In the genomic region with DNA sequence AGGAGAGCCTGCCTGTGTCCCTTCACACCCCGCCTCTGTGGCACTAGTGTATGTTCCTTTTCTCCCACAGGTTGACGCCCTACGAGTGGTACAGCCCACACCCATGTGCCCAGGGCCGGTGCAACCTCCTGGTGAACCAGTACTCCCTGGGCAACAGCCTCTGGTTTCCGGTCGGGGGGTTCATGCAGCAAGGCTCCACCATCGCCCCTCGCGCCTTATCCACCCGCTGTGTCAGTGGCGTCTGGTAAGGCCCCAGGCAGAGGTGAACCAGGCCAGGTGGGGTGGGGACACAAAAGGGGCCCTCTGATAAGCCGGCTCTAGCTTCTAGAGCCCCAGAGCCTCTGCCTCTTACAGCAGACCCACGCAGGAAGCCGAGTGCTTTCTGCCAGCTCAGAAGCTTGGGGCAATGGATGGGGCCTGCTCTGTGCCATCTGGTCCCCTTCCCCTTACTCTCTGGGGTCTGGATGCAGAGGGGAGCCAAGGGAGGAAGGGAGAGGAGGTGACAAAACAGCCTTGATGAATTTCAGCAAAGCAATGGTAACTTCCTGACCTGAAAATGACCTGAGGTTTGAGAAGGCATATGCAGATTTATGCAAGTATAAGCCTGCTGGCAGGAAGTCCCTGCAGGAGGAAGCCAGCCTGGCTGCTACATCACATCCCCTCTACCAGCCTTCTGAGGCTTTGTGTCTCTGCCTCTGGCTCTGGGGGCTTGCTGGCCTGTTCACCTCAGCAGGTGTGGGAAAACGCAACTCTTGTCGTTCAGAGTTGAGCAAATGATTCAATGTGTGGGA, we compare ENCODE assay signal across 11 cellular contexts.
DNase-seq lines count a peak whose midpoint lies in the region; ATAC-seq and TF ChIP-seq lines count a peak whose summit lies in the region.
"Had no signal": no experiment of that assay in that cellular context is flagged by ENCODE, and none has a peak within 500 bp of the region (broad histone marks: within the 10 kb centered on the region; RNA-seq: fewer than 3 reads in every experiment).

No MANE protein-coding gene starts in this region.

- H3K4me3 Mint-ChIP-seq in activated CD4-positive, alpha-beta T cell treated with anti-CD3 and anti-CD28 coated beads, Interleukin-2, amount 10 ng/mL, durations not matched to agents 24 days and 14 days, result no peak overlapping the region
- H3K4me3 Mint-ChIP-seq in mesothelial cell of epicardium, result no peak overlapping the region
- H3K4me3 Mint-ChIP-seq in CD14-positive monocyte, result no peak overlapping the region

- no peak overlapping the region for H3K4me3 ChIP-seq in Karpas-422 (ENCODE audit: low read length)
- H3K4me3 ChIP-seq in esophagus squamous epithelium, result no peak overlapping the region
- H3K4me3 ChIP-seq: pancreas had no signal

- DNase-seq in activated CD4-positive, alpha-beta T cell treated with anti-CD3 and anti-CD28 coated beads, Interleukin-2, amount 10 ng/mL, durations not matched to agents 24 days and 14 days, result peak; percentile 69
- DNase-seq in activated CD4-positive, alpha-beta T cell treated with anti-CD3 and anti-CD28 coated beads, Interleukin-2, amount 50 U/mL, for 4 hours, result no peak
- DNase-seq in Karpas-422 (peak; percentile 45), mesothelial cell of epicardium (ENCODE audit: low spot score in 2 of 2, unreplicated experiment in 2 of 2) (no peak), esophagus squamous epithelium (lab: John Stamatoyannopoulos, UW) (no peak), HuH-7 (ENCODE audit: low spot score) (no peak), CD14-positive monocyte (ENCODE audit: low spot score) (no peak)
- DNase-seq in activated naive CD4-positive, alpha-beta T cell treated with anti-CD3 and anti-CD28 coated beads, Interleukin-2, amount 50 U/mL, for 72 hours (ENCODE audit: low spot score in 2 of 2), result no peak
- DNase-seq: foreskin melanocyte; stimulated activated CD4-positive, alpha-beta T cell treated with anti-CD3 and anti-CD28 coated beads, Interleukin-1b, Interleukin-23, amount 100 ng/mL, for 48 hours had no signal

- ATAC-seq in activated naive CD4-positive, alpha-beta T cell treated with anti-CD3 and anti-CD28 coated beads, Interleukin-2, amount 50 U/mL, for 72 hours, result peak in 1 of 2 donors; percentile 67
- ATAC-seq: pancreas had no signal

- no peak overlapping the region for H3K27ac ChIP-seq in Karpas-422 (ENCODE audit: low read length)
- no peak overlapping the region for H3K27ac ChIP-seq in esophagus squamous epithelium
- H3K27ac ChIP-seq: pancreas had no signal

- H3K36me3 Mint-ChIP-seq in activated CD4-positive, alpha-beta T cell treated with anti-CD3 and anti-CD28 coated beads, Interleukin-2, amount 10 ng/mL, durations not matched to agents 24 days and 14 days (ENCODE audit: low read depth), result no peaks in the 10 kb centered on the region
- H3K36me3 Mint-ChIP-seq in activated naive CD4-positive, alpha-beta T cell treated with anti-CD3 and anti-CD28 coated beads, Interleukin-2, amount 50 U/mL, for 72 hours, result peaks cover 0 to 7% of the 10 kb centered on the region in 2 donors
- H3K36me3 Mint-ChIP-seq in mesothelial cell of epicardium, result no peaks in the 10 kb centered on the region
- H3K36me3 Mint-ChIP-seq in CD14-positive monocyte, result no peaks in the 10 kb centered on the region

- TF ChIP-seq CTCF in mesothelial cell of epicardium (IDR thresholded peaks at IDR 0.05; ENCODE audit: unreplicated experiment) (no peak), esophagus squamous epithelium (IDR thresholded peaks at IDR 0.05) (no peak), CD14-positive monocyte (IDR thresholded peaks at IDR 0.05) (no peak)

- H3K27me3 ChIP-seq in Karpas-422 (ENCODE audit: low read length) (no peaks in the 10 kb centered on the region), esophagus squamous epithelium (peaks cover 0 to 3% (median 0%) of the 10 kb centered on the region in 4 donors)
- H3K27me3 ChIP-seq: pancreas had no signal

- no peaks in the 10 kb centered on the region for H4K20me1 ChIP-seq in Karpas-422 (ENCODE audit: insufficient read depth, low read depth, low read length)

- H3K9ac ChIP-seq in Karpas-422 (ENCODE audit: low read length), result no peak overlapping the region

- no peak overlapping the region for H2AFZ ChIP-seq in Karpas-422 (ENCODE audit: low read length)

- H3K9me2 ChIP-seq in Karpas-422 (replicated peaks; ENCODE audit: insufficient read depth, low read length), result no peaks in the 10 kb centered on the region

- H3K9me3 Mint-ChIP-seq in activated CD4-positive, alpha-beta T cell treated with anti-CD3 and anti-CD28 coated beads, Interleukin-2, amount 10 ng/mL, durations not matched to agents 24 days and 14 days, result no peaks in the 10 kb centered on the region
- peaks cover 3 to 5% of the 10 kb centered on the region in 2 donors for H3K9me3 Mint-ChIP-seq in activated naive CD4-positive, alpha-beta T cell treated with anti-CD3 and anti-CD28 coated beads, Interleukin-2, amount 50 U/mL, for 72 hours
- H3K9me3 Mint-ChIP-seq in mesothelial cell of epicardium (no peaks in the 10 kb centered on the region), CD14-positive monocyte (no peaks in the 10 kb centered on the region)

- no peaks in the 10 kb centered on the region for H3K9me3 ChIP-seq in Karpas-422 (ENCODE audit: low read length)
- H3K9me3 ChIP-seq in esophagus squamous epithelium, result no peaks in the 10 kb centered on the region
- H3K9me3 ChIP-seq: pancreas had no signal

- intact Hi-C loops in activated CD4-positive, alpha-beta T cell treated with anti-CD3 and anti-CD28 coated beads, Interleukin-2, amount 10 ng/mL, durations not matched to agents 24 days and 14 days (cut with micrococcal nuclease), result loop anchor here (10.0 kb wide), 3 partner anchors 122 to 292 kb away; no protein-coding TSS in a partner anchor
- intact Hi-C loops in esophagus squamous epithelium (cut with DNase I), result no loop called here
- intact Hi-C loops in CD14-positive monocyte (cut with micrococcal nuclease), result no loop called here

- peak overlapping the region; percentile 42 for H3K27ac Mint-ChIP-seq in activated CD4-positive, alpha-beta T cell treated with anti-CD3 and anti-CD28 coated beads, Interleukin-2, amount 10 ng/mL, durations not matched to agents 24 days and 14 days
- peak overlapping the region; percentile 6 to 76 for H3K27ac Mint-ChIP-seq in activated naive CD4-positive, alpha-beta T cell treated with anti-CD3 and anti-CD28 coated beads, Interleukin-2, amount 50 U/mL, for 72 hours
- H3K27ac Mint-ChIP-seq in mesothelial cell of epicardium (peak overlapping the region; percentile 66), CD14-positive monocyte (peak overlapping the region in 1 of 7 donors; percentile 57)

- peaks cover 7% of the 10 kb centered on the region for H3K4me1 Mint-ChIP-seq in activated CD4-positive, alpha-beta T cell treated with anti-CD3 and anti-CD28 coated beads, Interleukin-2, amount 10 ng/mL, durations not matched to agents 24 days and 14 days
- peaks cover 12% of the 10 kb centered on the region for H3K4me1 Mint-ChIP-seq in mesothelial cell of epicardium
- H3K4me1 Mint-ChIP-seq in CD14-positive monocyte, result peaks cover 17% of the 10 kb centered on the region

- no peaks in the 10 kb centered on the region for H3K27me3 Mint-ChIP-seq in activated CD4-positive, alpha-beta T cell treated with anti-CD3 and anti-CD28 coated beads, Interleukin-2, amount 10 ng/mL, durations not matched to agents 24 days and 14 days
- H3K27me3 Mint-ChIP-seq in mesothelial cell of epicardium (ENCODE audit: low read depth), result peaks cover 8% of the 10 kb centered on the region
- peaks cover 1 to 13% (median 12%) of the 10 kb centered on the region in 3 donors for H3K27me3 Mint-ChIP-seq in CD14-positive monocyte (ENCODE audit: low read depth in 3 of 3)

- no peak overlapping the region for H3K4me2 ChIP-seq in Karpas-422 (ENCODE audit: low read depth, low read length, poor library complexity, severe bottlenecking)

- WGBS in esophagus squamous epithelium, 2 donors, result 65 to 80% methylated on average over 12 to 14 of the region's 16 CpGs

- no peaks in the 10 kb centered on the region for H3K79me2 ChIP-seq in Karpas-422 (ENCODE audit: low read length)

- no peaks in the 10 kb centered on the region for H3K36me3 ChIP-seq in Karpas-422 (ENCODE audit: insufficient read depth, low read length)
- no peaks in the 10 kb centered on the region for H3K36me3 ChIP-seq in esophagus squamous epithelium
- H3K36me3 ChIP-seq: pancreas had no signal

- H3K4me1 ChIP-seq in Karpas-422 (ENCODE audit: low read length) (no peaks in the 10 kb centered on the region), esophagus squamous epithelium (peaks cover 6 to 19% (median 8%) of the 10 kb centered on the region in 3 donors)
- H3K4me1 ChIP-seq: pancreas had no signal

- no peak for TF ChIP-seq POLR2A in esophagus squamous epithelium (IDR thresholded peaks at IDR 0.05)

Comparison
In these comparisons a context has a peak if more than half of its experiments do, and no peak if none do; other contexts are left out.
1. DNase-seq: peak in activated CD4-positive, alpha-beta T cell treated with anti-CD3 and anti-CD28 coated beads, Interleukin-2, amount 10 ng/mL, durations not matched to agents 24 days and 14 days (single experiment) and Karpas-422 (single experiment); none in activated CD4-positive, alpha-beta T cell treated with anti-CD3 and anti-CD28 coated beads, Interleukin-2, amount 50 U/mL, for 4 hours (0 of 2), activated naive CD4-positive, alpha-beta T cell treated with anti-CD3 and anti-CD28 coated beads, Interleukin-2, amount 50 U/mL, for 72 hours (0 of 2), mesothelial cell of epicardium (0 of 2), esophagus squamous epithelium (single experiment), HuH-7 (single experiment) and CD14-positive monocyte (single experiment).